21 cellular contexts compared by ENCODE assay signal in genomic region chr21:33861125-33861524, GRCh38. TPM values are rescaled to one million over a fixed set of nuclear protein-coding genes. Genes with fewer than 3 reads are reported as not detected.
DNase-seq lines count a peak whose midpoint lies in the region; ATAC-seq and TF ChIP-seq lines count a peak whose summit lies in the region.
"Had no signal": no experiment of that assay in that cellular context is flagged by ENCODE, and none has a peak within 500 bp of the region (broad histone marks: within the 10 kb centered on the region; RNA-seq: fewer than 3 reads in every experiment).

No MANE protein-coding gene starts in this region.

- peaks cover 13% of the 10 kb centered on the region for H3K4me1 ChIP-seq in GM23338 (ENCODE audit: insufficient read depth)
- H3K4me1 ChIP-seq: A549, BE2C, HAP-1 had no signal

- H3K36me3 Mint-ChIP-seq in GM23338 (ENCODE audit: low read depth): no peaks in the 10 kb centered on the region
- H3K36me3 Mint-ChIP-seq: CD14-positive monocyte; CD4-positive, alpha-beta memory T cell had no signal

- H3K27ac Mint-ChIP-seq in GM23338: no peak overlapping the region
- H3K27ac Mint-ChIP-seq: CD4-positive, alpha-beta memory T cell; HFFc6 had no signal

- H3K27ac ChIP-seq in GM23338 (ENCODE audit: low read depth): no peak overlapping the region
- H3K27ac ChIP-seq in WERI-Rb-1: peak overlapping the region; percentile 74
- H3K27ac ChIP-seq: A549; BLaER1 treated with 17β-estradiol and CSF1 and Interleukin-3, amounts not matched to agents 10 nM and 100 nM had no signal

- H3K27me3 ChIP-seq in GM23338 (ENCODE audit: insufficient read depth) (no peaks in the 10 kb centered on the region), WERI-Rb-1 (ENCODE audit: insufficient read depth, low read depth, severe bottlenecking) (no peaks in the 10 kb centered on the region)
- H3K27me3 ChIP-seq: BE2C; BLaER1 treated with 17β-estradiol and CSF1 and Interleukin-3, amounts not matched to agents 10 nM and 100 nM had no signal

- DNase-seq in D341Med (ENCODE audit: low spot score): peak; percentile 65
- no peak for DNase-seq in GM23338 (ENCODE audit: low spot score)
- DNase-seq in WERI-Rb-1: peak; percentile 84
- DNase-seq in CD1c-positive myeloid dendritic cell (ENCODE audit: extremely low spot score): no peak
- DNase-seq in cortex of kidney (lab: John Stamatoyannopoulos, UW): no peak
- DNase-seq: 8988T; ACHN; AML-193; BE2C; Calu3; CD4-positive, alpha-beta memory T cell; COR-L47; DMS153; DND-41; GOT3; HFFc6 had no signal

- H3K4me1 Mint-ChIP-seq in GM23338: peaks cover 14% of the 10 kb centered on the region
- H3K4me1 Mint-ChIP-seq: CD4-positive, alpha-beta memory T cell had no signal

- H3K4me3 ChIP-seq in GM23338 (no peak overlapping the region), WERI-Rb-1 (ENCODE audit: low read depth, low read length) (peak overlapping the region; percentile 24)
- H3K4me3 ChIP-seq: A549; BLaER1 treated with 17β-estradiol and CSF1 and Interleukin-3, amounts not matched to agents 10 nM and 100 nM; HAP-1 had no signal

- H3K36me3 ChIP-seq in GM23338 (ENCODE audit: insufficient read depth) (no peaks in the 10 kb centered on the region), WERI-Rb-1 (no peaks in the 10 kb centered on the region)
- H3K36me3 ChIP-seq: BE2C; BLaER1 treated with 17β-estradiol and CSF1 and Interleukin-3, amounts not matched to agents 10 nM and 100 nM; HAP-1 had no signal

- peaks cover 3% of the 10 kb centered on the region for H3K27me3 Mint-ChIP-seq in GM23338 (ENCODE audit: insufficient read depth, low read depth, poor library complexity)

- H2AFZ ChIP-seq in GM23338: peak overlapping the region; percentile 5; the same call in 1 of the 2 replicates

- H3K9me3 ChIP-seq in WERI-Rb-1 (ENCODE audit: severe bottlenecking): no peaks in the 10 kb centered on the region
- H3K9me3 ChIP-seq: A549; BE2C; BLaER1 treated with 17β-estradiol and CSF1 and Interleukin-3, amounts not matched to agents 10 nM and 100 nM; HAP-1 had no signal

- TF ChIP-seq CTCF in GM23338 (conservative IDR thresholded peaks at IDR 0.05; ENCODE audit: low read depth in 2 of 2) (no peak), WERI-Rb-1 (IDR thresholded peaks at IDR 0.05; ENCODE audit: low read depth, low read length) (no peak)

- H3K79me2 ChIP-seq in GM23338 (replicated peaks; ENCODE audit: insufficient read depth): no peaks in the 10 kb centered on the region

- H3K4me3 Mint-ChIP-seq in GM23338: no peak overlapping the region
- H3K4me3 Mint-ChIP-seq: CD14-positive monocyte; CD4-positive, alpha-beta memory T cell; HFFc6 had no signal

- no peaks in the 10 kb centered on the region for H3F3A ChIP-seq in GM23338 (replicated peaks; ENCODE audit: low read depth)

- no peak for ATAC-seq in GM23338
- ATAC-seq in GM18868 (IDR thresholded peaks at IDR 0.05; ENCODE audit: unreplicated experiment): no peak
- ATAC-seq: A549 had no signal

- no peaks in the 10 kb centered on the region for H4K20me1 ChIP-seq in GM23338 (replicated peaks; ENCODE audit: insufficient read depth)
- H4K20me1 ChIP-seq: BLaER1 treated with 17β-estradiol and CSF1 and Interleukin-3, amounts not matched to agents 10 nM and 100 nM had no signal

- H3K9me2 ChIP-seq in GM23338 (ENCODE audit: insufficient read depth): peaks cover 5% of the 10 kb centered on the region; the same call in 1 of the 2 replicates

- no peak overlapping the region for H3K4me2 ChIP-seq in GM23338
- H3K4me2 ChIP-seq: A549 had no signal

- no peaks in the 10 kb centered on the region for H3K9me3 Mint-ChIP-seq in GM23338
- H3K9me3 Mint-ChIP-seq: CD14-positive monocyte; CD4-positive, alpha-beta memory T cell; HFFc6 had no signal

TF ChIP-seq in GM23338, 12 proteins besides CTCF, POLR2A, EP300 and RAD21 (continues in another document):
- TF ChIP-seq JUNB (IDR thresholded peaks at IDR 0.05; ENCODE audit: unreplicated experiment): no peak
- TF ChIP-seq ZNF114 (CRISPR knock-in tag; IDR thresholded peaks at IDR 0.05): no peak
- no peak for TF ChIP-seq EZH2 (IDR thresholded peaks at IDR 0.05; ENCODE audit: low read depth, unreplicated experiment)
- TF ChIP-seq STAT1 (IDR thresholded peaks at IDR 0.05; ENCODE audit: unreplicated experiment): no peak
- no peak for TF ChIP-seq ETS1 (IDR thresholded peaks at IDR 0.05)
- no peak for TF ChIP-seq NANOG (IDR thresholded peaks at IDR 0.05; ENCODE audit: borderline replicate concordance)
- no peak for TF ChIP-seq EZH2phosphoT487 (IDR thresholded peaks at IDR 0.05; ENCODE audit: unreplicated experiment)
- no peak for TF ChIP-seq POLR2AphosphoS5 (IDR thresholded peaks at IDR 0.05; ENCODE audit: low read depth)
- TF ChIP-seq ZNF331 (CRISPR knock-in tag; IDR thresholded peaks at IDR 0.05; ENCODE audit: low read depth): no peak
- TF ChIP-seq REST (IDR thresholded peaks at IDR 0.05; ENCODE audit: unreplicated experiment): no peak

RNA-seq across cellular contexts. Expression of gene ATP5PO, which starts 54.5 kb away (rescaled TPM):
- total RNA-seq in GM23338 (2014; rRNA removed; shearing (Covaris generic)): 236 and 244 TPM in 2 replicates
- polyA plus RNA-seq in GM23338 (2016; fragmentation: Nextera tagmentation; extraction: Ambion mirVana): 437 and 522 TPM in 2 replicates

Comparison
In these comparisons a context has a peak if more than half of its experiments do, and no peak if none do; other contexts are left out.
1. DNase-seq: peak in D341Med (single experiment) and WERI-Rb-1 (single experiment); none in GM23338 (single experiment), CD1c-positive myeloid dendritic cell (single experiment) and cortex of kidney (single experiment).